Comparison of ENCODE assay signal across 8 cellular contexts in the genomic region with DNA sequence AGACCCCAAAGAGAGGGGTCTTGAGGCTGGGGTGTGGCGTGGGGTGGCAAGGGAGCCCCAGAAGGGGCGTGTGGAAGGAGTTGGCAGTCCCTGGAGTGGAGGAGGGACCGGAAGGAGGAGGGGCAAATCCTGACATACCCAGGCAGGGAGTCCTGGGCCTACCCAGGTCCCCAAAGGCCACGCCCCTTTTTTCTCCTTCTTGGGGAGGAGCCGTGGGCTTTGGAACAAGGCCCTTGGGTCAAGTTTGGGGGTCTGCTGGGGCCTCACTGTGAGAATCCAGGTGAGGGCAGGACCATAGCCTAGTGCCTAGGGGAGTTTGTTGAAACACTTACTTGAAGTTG. TPM values are rescaled to one million over a fixed set of nuclear protein-coding genes. Genes with fewer than 3 reads are reported as not detected.
DNase-seq lines count a peak whose midpoint lies in the region; ATAC-seq, FAIRE-seq and TF ChIP-seq lines count a peak whose summit lies in the region.

No MANE protein-coding gene starts in this region.

- peak overlapping the region; percentile 74 for H3K4me3 Mint-ChIP-seq in nephron progenitor cell

- no peak for FAIRE-seq in GM12892 (lab: Jason Lieb, UNC)

- H3K36me3 Mint-ChIP-seq in nephron progenitor cell (ENCODE audit: low read depth) = no peaks in the 10 kb centered on the region

- H3K27me3 Mint-ChIP-seq in nephron progenitor cell (ENCODE audit: low read depth, poor library complexity) = peaks cover 11% of the 10 kb centered on the region

- no peak for TF ChIP-seq POLR2A in GM12892 (IDR thresholded peaks at IDR 0.05; ENCODE audit: low read depth, low read length)

- H3K27ac Mint-ChIP-seq in nephron progenitor cell = no peak overlapping the region

- no peaks in the 10 kb centered on the region for H3K9me3 Mint-ChIP-seq in nephron progenitor cell

- DNase-seq in Ammon's horn (ENCODE audit: low spot score) (peak; percentile 50), NCI-H1048 (lab: John Stamatoyannopoulos, UW) (peak; percentile 62), nephron progenitor cell (peak; percentile 38), NCI-H1694 (lab: John Stamatoyannopoulos, UW) (no peak), GM12892 (ENCODE audit: insufficient read length) (no peak), RPMI8226 (no peak)

- H3K4me1 Mint-ChIP-seq in nephron progenitor cell = peaks cover 83% of the 10 kb centered on the region

- peak; percentile 20 for ATAC-seq in esophagus mucosa
- ATAC-seq in GM18867 (IDR thresholded peaks at IDR 0.05; ENCODE audit: unreplicated experiment) = no peak

- TF ChIP-seq CTCF in nephron progenitor cell (IDR thresholded peaks at IDR 0.05) = no peak

RNA-seq across cellular contexts. Expression of a gene that starts 1.2 kb away (rescaled TPM):
- 6.7 TPM for total RNA-seq in esophagus mucosa
- polyA plus RNA-seq in GM12892 (2012; ENCODE audit: missing spikeins) = 2.2 TPM

RNA-seq across cellular contexts. Expression of a gene that starts 17.4 kb away (rescaled TPM):
- 10.9 TPM for total RNA-seq in esophagus mucosa
- 7.5 TPM for polyA plus RNA-seq in GM12892 (2012; ENCODE audit: missing spikeins)

RNA-seq across cellular contexts. Expression of a gene that starts 22.7 kb away (rescaled TPM):
- 25.7 TPM for total RNA-seq in esophagus mucosa
- 27.1 TPM for polyA plus RNA-seq in GM12892 (2012; ENCODE audit: missing spikeins)

RNA-seq across cellular contexts. Expression of a gene that starts 39.4 kb away (rescaled TPM):
- not detected for total RNA-seq in esophagus mucosa
- polyA plus RNA-seq in GM12892 (2012; ENCODE audit: missing spikeins) = not detected

Comparison
In these comparisons a context has a peak if more than half of its experiments do, and no peak if none do; other contexts are left out.
1. DNase-seq: peak in Ammon's horn (single experiment), NCI-H1048 (single experiment) and nephron progenitor cell (single experiment); none in NCI-H1694 (single experiment), GM12892 (single experiment) and RPMI8226 (single experiment).